ENCODE assay signal across 7 cellular contexts in the genomic region with DNA sequence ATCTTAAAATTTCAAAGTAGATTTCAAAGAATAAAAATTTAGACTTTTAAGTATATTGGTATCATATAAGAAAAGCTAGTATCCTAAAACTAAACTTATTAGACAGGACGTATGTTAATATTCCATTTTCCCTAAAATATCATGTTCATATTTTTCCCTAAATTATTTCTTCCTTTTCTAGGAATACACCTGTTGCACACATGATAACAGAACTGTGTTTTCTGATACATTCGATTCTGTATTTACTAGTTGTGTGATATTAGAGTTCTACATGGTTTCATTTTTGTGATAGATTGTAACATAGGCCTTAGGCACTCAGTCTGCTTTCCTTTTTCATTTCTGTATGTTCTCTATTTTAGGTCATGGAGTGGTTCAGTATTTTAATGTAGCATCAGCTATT.
"Had no signal": no experiment of that assay in that cellular context is flagged by ENCODE, and none has a peak within 500 bp of the region (broad histone marks: within the 10 kb centered on the region; RNA-seq: fewer than 3 reads in every experiment).

No MANE protein-coding gene starts in this region.

- ATAC-seq: GM12878 had no signal

- FAIRE-seq: G401.6, GM12878, GM12891, GM12892, GM18507 had no signal

- DNase-seq: GDM1, GF-D8 had no signal

- H3K4me3 ChIP-seq: GM12878 had no signal
